ENCODE assay signal across 25 cellular contexts in genomic region chr10:93841930-93842329, GRCh38. TPM values are rescaled to one million over a fixed set of nuclear protein-coding genes. Genes with fewer than 3 reads are reported as not detected.
DNase-seq lines count a peak whose midpoint lies in the region; ATAC-seq and TF ChIP-seq lines count a peak whose summit lies in the region.
"Had no signal": no experiment of that assay in that cellular context is flagged by ENCODE, and none has a peak within 500 bp of the region (broad histone marks: within the 10 kb centered on the region; RNA-seq: fewer than 3 reads in every experiment).

No MANE protein-coding gene starts in this region.

- peaks cover 15% of the 10 kb centered on the region for H3K4me1 Mint-ChIP-seq in neural progenitor cell
- no peaks in the 10 kb centered on the region for H3K4me1 Mint-ChIP-seq in activated T-helper 1 cell treated with anti-CD3 and anti-CD28 coated beads, Interleukin-12 subunit alpha, Interleukin-12 subunit beta, Interleukin-2, Interleukin-4 antibody, amounts not matched to agents 30 ng/mL and 10 ng/mL and 1 ng/mL, durations not matched to agents 14 hours and 24 hours and 36 hours (ENCODE audit: low read depth)
- H3K4me1 Mint-ChIP-seq: CD4-positive, CD25-positive, alpha-beta regulatory T cell had no signal

- peaks cover 6% of the 10 kb centered on the region for H3K27me3 Mint-ChIP-seq in neural progenitor cell (ENCODE audit: insufficient read depth, low read depth)
- H3K27me3 Mint-ChIP-seq in activated T-helper 1 cell treated with anti-CD3 and anti-CD28 coated beads, Interleukin-12 subunit alpha, Interleukin-12 subunit beta, Interleukin-2, Interleukin-4 antibody, amounts not matched to agents 30 ng/mL and 10 ng/mL and 1 ng/mL, durations not matched to agents 14 hours and 24 hours and 36 hours (ENCODE audit: insufficient read depth): peaks cover 2% of the 10 kb centered on the region
- H3K27me3 Mint-ChIP-seq: CD4-positive, CD25-positive, alpha-beta regulatory T cell had no signal

- DNase-seq in H7 (peak; percentile 78), WERI-Rb-1 (peak; percentile 36), iPS DF 19.7 (ENCODE audit: low read depth, low spot score) (peak; percentile 94), neural progenitor cell (ENCODE audit: low spot score) (peak; percentile 69), cortex of kidney (lab: John Stamatoyannopoulos, UW) (no peak)
- no peak for DNase-seq in activated T-helper 1 cell treated with anti-CD3 and anti-CD28 coated beads, Interleukin-12 subunit alpha, Interleukin-12 subunit beta, Interleukin-2, Interleukin-4 antibody, amounts not matched to agents 30 ng/mL and 10 ng/mL and 1 ng/mL, durations not matched to agents 14 hours and 24 hours and 36 hours (ENCODE audit: low spot score)
- DNase-seq: BE2C; CD4-positive, CD25-positive, alpha-beta regulatory T cell; COR-L47; DMS79; HCEC 1CT; MG63; NCI-H1417; NCI-H187 treated with DMSO at 0.1 percent for 48 hours; NCI-H2107; NCI-H446 treated with DMSO at 0.1 percent for 48 hours; NCI-H69; NK-92 treated with Interleukin-12 subunit alpha and Interleukin-12 subunit beta, amount 100 ng/mL, for 24 hours; SIG-M5 had no signal

- peak overlapping the region; percentile 60 for H3K4me2 ChIP-seq in neural progenitor cell
- H3K4me2 ChIP-seq: A549 had no signal

- H3K27ac ChIP-seq in WERI-Rb-1 (no peak overlapping the region), neural progenitor cell (no peak overlapping the region)
- H3K27ac ChIP-seq: A549, HL-60 had no signal

- H3K9ac ChIP-seq in neural progenitor cell: no peak overlapping the region

- H3K79me2 ChIP-seq in neural progenitor cell (ENCODE audit: low read depth): no peaks in the 10 kb centered on the region

- H3K9me3 ChIP-seq in WERI-Rb-1 (ENCODE audit: severe bottlenecking) (no peaks in the 10 kb centered on the region), neural progenitor cell (ENCODE audit: low read depth) (no peaks in the 10 kb centered on the region)
- H3K9me3 ChIP-seq: A549, BE2C, MG63 had no signal

- TF ChIP-seq CTCF in WERI-Rb-1 (IDR thresholded peaks at IDR 0.05; ENCODE audit: low read depth, low read length) (no peak), neural progenitor cell (IDR thresholded peaks at IDR 0.05) (no peak)

- H4K20me1 ChIP-seq in neural progenitor cell (ENCODE audit: low read depth): no peaks in the 10 kb centered on the region

- peak overlapping the region; percentile 14 for H3K4me3 Mint-ChIP-seq in neural progenitor cell
- no peak overlapping the region for H3K4me3 Mint-ChIP-seq in activated T-helper 1 cell treated with anti-CD3 and anti-CD28 coated beads, Interleukin-12 subunit alpha, Interleukin-12 subunit beta, Interleukin-2, Interleukin-4 antibody, amounts not matched to agents 30 ng/mL and 10 ng/mL and 1 ng/mL, durations not matched to agents 14 hours and 24 hours and 36 hours
- H3K4me3 Mint-ChIP-seq: CD4-positive, CD25-positive, alpha-beta regulatory T cell had no signal

- no peaks in the 10 kb centered on the region for H3K36me3 Mint-ChIP-seq in neural progenitor cell
- H3K36me3 Mint-ChIP-seq in activated T-helper 1 cell treated with anti-CD3 and anti-CD28 coated beads, Interleukin-12 subunit alpha, Interleukin-12 subunit beta, Interleukin-2, Interleukin-4 antibody, amounts not matched to agents 30 ng/mL and 10 ng/mL and 1 ng/mL, durations not matched to agents 14 hours and 24 hours and 36 hours (ENCODE audit: low read depth): no peaks in the 10 kb centered on the region
- H3K36me3 Mint-ChIP-seq: CD4-positive, CD25-positive, alpha-beta regulatory T cell had no signal

- peaks cover 16% of the 10 kb centered on the region for H3K4me1 ChIP-seq in neural progenitor cell
- H3K4me1 ChIP-seq: A549, BE2C had no signal

- H3K36me3 ChIP-seq in H7 (replicated peaks; ENCODE audit: control insufficient read depth, insufficient read depth, low read length) (no peaks in the 10 kb centered on the region), WERI-Rb-1 (no peaks in the 10 kb centered on the region), neural progenitor cell (no peaks in the 10 kb centered on the region)
- H3K36me3 ChIP-seq: BE2C, MG63 had no signal

- H3K27me3 ChIP-seq in H7 (ENCODE audit: control insufficient read depth, insufficient read depth, low read length): peaks cover 83% of the 10 kb centered on the region
- no peaks in the 10 kb centered on the region for H3K27me3 ChIP-seq in WERI-Rb-1 (ENCODE audit: insufficient read depth, low read depth, severe bottlenecking)
- H3K27me3 ChIP-seq in neural progenitor cell: peaks cover 79% of the 10 kb centered on the region
- H3K27me3 ChIP-seq: BE2C, MG63 had no signal

- H3F3A ChIP-seq in neural progenitor cell (ENCODE audit: low read depth): peaks cover 24% of the 10 kb centered on the region

- no peak overlapping the region for H3K4me3 ChIP-seq in H7 (ENCODE audit: insufficient read depth, low read depth, low read length)
- H3K4me3 ChIP-seq in WERI-Rb-1 (ENCODE audit: low read depth, low read length): no peak overlapping the region
- H3K4me3 ChIP-seq in neural progenitor cell: peak overlapping the region; percentile 14
- H3K4me3 ChIP-seq: A549, K562, MG63 had no signal

- intact Hi-C loops in activated T-helper 1 cell treated with anti-CD3 and anti-CD28 coated beads, Interleukin-12 subunit alpha, Interleukin-12 subunit beta, Interleukin-2, Interleukin-4 antibody, amounts not matched to agents 30 ng/mL and 10 ng/mL and 1 ng/mL, durations not matched to agents 14 hours and 24 hours and 36 hours (cut with micrococcal nuclease): no loop called here

- no peak overlapping the region for H2AFZ ChIP-seq in neural progenitor cell (replicated peaks)

- peaks cover 7% of the 10 kb centered on the region for H3K9me3 Mint-ChIP-seq in neural progenitor cell
- no peaks in the 10 kb centered on the region for H3K9me3 Mint-ChIP-seq in activated T-helper 1 cell treated with anti-CD3 and anti-CD28 coated beads, Interleukin-12 subunit alpha, Interleukin-12 subunit beta, Interleukin-2, Interleukin-4 antibody, amounts not matched to agents 30 ng/mL and 10 ng/mL and 1 ng/mL, durations not matched to agents 14 hours and 24 hours and 36 hours

- ATAC-seq in GM18858 (IDR thresholded peaks at IDR 0.05; ENCODE audit: unreplicated experiment): no peak
- ATAC-seq: A549, HepG2, K562, Panc1 had no signal

- peak overlapping the region; percentile 94 for H3K27ac Mint-ChIP-seq in neural progenitor cell
- no peak overlapping the region for H3K27ac Mint-ChIP-seq in activated T-helper 1 cell treated with anti-CD3 and anti-CD28 coated beads, Interleukin-12 subunit alpha, Interleukin-12 subunit beta, Interleukin-2, Interleukin-4 antibody, amounts not matched to agents 30 ng/mL and 10 ng/mL and 1 ng/mL, durations not matched to agents 14 hours and 24 hours and 36 hours
- H3K27ac Mint-ChIP-seq: CD4-positive, CD25-positive, alpha-beta regulatory T cell had no signal

RNA-seq across cellular contexts. Expression of gene SLC35G1, which starts 51.8 kb away (rescaled TPM):
- 5.4 and 5.8 TPM in 2 replicates for total RNA-seq in H7 (2014; rRNA removed; shearing (Covaris generic))
- 11.6 and 14.6 TPM in 2 replicates for total RNA-seq in neural progenitor cell (ENCODE audit: low replicate concordance)
- 5.6 and 5.8 TPM in 2 replicates for total RNA-seq in activated T-helper 1 cell treated with anti-CD3 and anti-CD28 coated beads, Interleukin-12 subunit alpha, Interleukin-12 subunit beta, Interleukin-2, Interleukin-4 antibody, amounts not matched to agents 30 ng/mL and 10 ng/mL and 1 ng/mL, durations not matched to agents 14 hours and 24 hours and 36 hours

Comparison
In these comparisons a context has a peak if more than half of its experiments do, and no peak if none do; other contexts are left out.
1. DNase-seq: peak in H7 (single experiment), WERI-Rb-1 (single experiment), iPS DF 19.7 (single experiment) and neural progenitor cell (single experiment); none in cortex of kidney (single experiment) and activated T-helper 1 cell treated with anti-CD3 and anti-CD28 coated beads, Interleukin-12 subunit alpha, Interleukin-12 subunit beta, Interleukin-2, Interleukin-4 antibody, amounts not matched to agents 30 ng/mL and 10 ng/mL and 1 ng/mL, durations not matched to agents 14 hours and 24 hours and 36 hours (single experiment).